In the genomic region with DNA sequence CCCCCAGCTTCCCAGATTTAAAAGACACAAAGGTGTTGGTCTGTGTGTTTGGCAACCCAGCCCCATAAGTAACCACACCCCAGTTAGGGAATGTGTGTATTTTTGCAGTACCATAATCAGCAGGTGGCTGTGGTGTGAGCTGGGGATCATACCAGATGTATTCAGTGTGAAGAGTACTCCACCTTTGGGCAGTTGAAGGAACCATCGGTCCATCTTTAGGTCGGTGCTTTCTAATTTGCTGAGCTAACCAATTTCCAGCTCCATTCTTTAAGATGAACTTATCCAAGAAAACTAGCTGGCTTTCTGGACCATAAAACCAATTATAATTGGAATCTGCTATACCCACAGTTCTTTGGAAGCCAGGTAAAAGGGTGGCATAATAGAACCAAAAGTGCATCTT, we compare ENCODE assay signal across 13 cellular contexts. TPM values are rescaled to one million over a fixed set of nuclear protein-coding genes. Genes with fewer than 3 reads are reported as not detected.
DNase-seq lines count a peak whose midpoint lies in the region; ATAC-seq and TF ChIP-seq lines count a peak whose summit lies in the region.
"Had no signal": no experiment of that assay in that cellular context is flagged by ENCODE, and none has a peak within 500 bp of the region (broad histone marks: within the 10 kb centered on the region; RNA-seq: fewer than 3 reads in every experiment).

No MANE protein-coding gene starts in this region.

- H3K4me1 Mint-ChIP-seq in activated CD4-positive, alpha-beta T cell treated with anti-CD3 and anti-CD28 coated beads for 36 hours: peaks cover 16% of the 10 kb centered on the region

- H3K4me3 ChIP-seq in Panc1 (ENCODE audit: low read depth in 2 of 2, low read length in 2 of 2): no peak overlapping the region
- H3K4me3 ChIP-seq: BLaER1 treated with 17β-estradiol and CSF1 and Interleukin-3, amounts not matched to agents 10 nM and 100 nM; Peyer's patch; skin epidermis had no signal

- peak; percentile 14; the same call in 1 of the 2 replicates for TF ChIP-seq CTCF in Panc1 (IDR thresholded peaks at IDR 0.05)

- peaks cover 5% of the 10 kb centered on the region; the same call in 1 of the 2 replicates for H3K4me1 ChIP-seq in Panc1 (ENCODE audit: control insufficient read depth, insufficient read depth, low read length)

- DNase-seq in activated CD4-positive, alpha-beta T cell treated with anti-CD3 and anti-CD28 coated beads for 36 hours: peak; percentile 4
- DNase-seq in activated CD4-positive, alpha-beta T cell treated with anti-CD3 and anti-CD28 coated beads for 1 hour: no peak
- no peak for DNase-seq in Panc1 (ENCODE audit: low read depth, low spot score)
- DNase-seq in erythroblast (lab: John Stamatoyannopoulos, UW): peak; percentile 22 to 25
- DNase-seq in substantia nigra (lab: John Stamatoyannopoulos, UW): no peak
- no peak for DNase-seq in SIG-M5 treated with dmso at 0.1 percent for 504 hours (lab: John Stamatoyannopoulos, UW; ENCODE audit: unreplicated experiment)
- DNase-seq in left ventricle myocardium superior: no peak
- DNase-seq: NCI-H1436, Peyer's patch had no signal

- no peak overlapping the region for H3K4me3 Mint-ChIP-seq in activated CD4-positive, alpha-beta T cell treated with anti-CD3 and anti-CD28 coated beads for 36 hours

- no peaks in the 10 kb centered on the region for H3K9me3 ChIP-seq in Panc1 (ENCODE audit: control insufficient read depth, insufficient read depth, low read depth, low read length)
- H3K9me3 ChIP-seq: Peyer's patch had no signal

- no peaks in the 10 kb centered on the region for H3K36me3 ChIP-seq in Panc1 (ENCODE audit: control insufficient read depth, insufficient read depth, low read length)
- H3K36me3 ChIP-seq: BLaER1 treated with 17β-estradiol and CSF1 and Interleukin-3, amounts not matched to agents 10 nM and 100 nM; Peyer's patch had no signal

- intact Hi-C loops in activated CD4-positive, alpha-beta T cell treated with anti-CD3 and anti-CD28 coated beads for 36 hours (cut with DNase I, micrococcal nuclease): loop anchor here in 1 of 2 experiments (10.0 kb wide), 1 partner anchor 1202 kb away; a partner anchor contains a TSS
- intact Hi-C loops in Panc1 (cut with micrococcal nuclease; ENCODE audit: unreplicated experiment): loop anchor here (1.0 to 10.0 kb wide), 2 partner anchors 296 to 1152 kb away; no protein-coding TSS in a partner anchor
- intact Hi-C loops in left ventricle myocardium superior (cut with micrococcal nuclease): no loop called here

- in situ Hi-C loops in Panc1 (cut with HindIII; ENCODE audit: low pct_unique_long_range_greater_than_20kb, low sequenced_read_pairs): no loop called here

- BruUV-seq in Panc1 (replicated peaks; lab: Mats Ljungman, UMichigan): no TSS peak

- H3K27ac Mint-ChIP-seq in activated CD4-positive, alpha-beta T cell treated with anti-CD3 and anti-CD28 coated beads for 36 hours: no peak overlapping the region
- H3K27ac Mint-ChIP-seq: activated T-helper 2 cell treated with anti-CD3 and anti-CD28 coated beads, Interferon-gamma antibody, Interleukin-2, Interleukin-4, amounts not matched to agents 10 μg/mL and 5 μg/mL and 100 μg/mL, durations not matched to agents 14 hours and 24 hours and 36 hours had no signal

- POLR2A ChIA-PET in activated CD4-positive, alpha-beta T cell treated with anti-CD3 and anti-CD28 coated beads for 36 hours (lab: Charles Lee): no interaction called here
- POLR2A ChIA-PET in Panc1 (lab: Charles Lee): no interaction called here

- CTCF ChIA-PET in activated CD4-positive, alpha-beta T cell treated with anti-CD3 and anti-CD28 coated beads for 36 hours (lab: Charles Lee): no interaction called here
- CTCF ChIA-PET in Panc1 (lab: Charles Lee): no interaction called here

- H3K27me3 Mint-ChIP-seq in activated CD4-positive, alpha-beta T cell treated with anti-CD3 and anti-CD28 coated beads for 36 hours: peaks cover 10% of the 10 kb centered on the region

- no peak overlapping the region for H3K27ac ChIP-seq in Panc1 (ENCODE audit: low read length)
- peak overlapping the region; percentile 58 for H3K27ac ChIP-seq in substantia nigra (ENCODE audit: low read depth, low read length, poor library complexity, severe bottlenecking)
- H3K27ac ChIP-seq: BLaER1 treated with 17β-estradiol and CSF1 and Interleukin-3, amounts not matched to agents 10 nM and 100 nM; Peyer's patch; skin epidermis had no signal

- TF ChIP-seq POLR2A in erythroblast (IDR thresholded peaks at IDR 0.05; ENCODE audit: low read length): no peak

- no peaks in the 10 kb centered on the region for H3K9me3 Mint-ChIP-seq in activated CD4-positive, alpha-beta T cell treated with anti-CD3 and anti-CD28 coated beads for 36 hours (ENCODE audit: low read depth)
- H3K9me3 Mint-ChIP-seq: activated T-helper 2 cell treated with anti-CD3 and anti-CD28 coated beads, Interferon-gamma antibody, Interleukin-2, Interleukin-4, amounts not matched to agents 10 μg/mL and 5 μg/mL and 100 μg/mL, durations not matched to agents 14 hours and 24 hours and 36 hours had no signal

- ATAC-seq in activated CD4-positive, alpha-beta T cell treated with anti-CD3 and anti-CD28 coated beads for 36 hours: no peak
- ATAC-seq in Panc1 (no peak), left ventricle myocardium superior (no peak), HG03025 (IDR thresholded peaks at IDR 0.05; ENCODE audit: low FRiP score, unreplicated experiment) (no peak)

- no peaks in the 10 kb centered on the region for H3K36me3 Mint-ChIP-seq in activated CD4-positive, alpha-beta T cell treated with anti-CD3 and anti-CD28 coated beads for 36 hours (ENCODE audit: low read depth)

- no peaks in the 10 kb centered on the region for H3K27me3 ChIP-seq in Panc1 (ENCODE audit: control insufficient read depth, insufficient read depth, low read length)
- H3K27me3 ChIP-seq: Peyer's patch had no signal

RNA-seq across cellular contexts. Expression of a gene that starts 3.2 kb away (rescaled TPM):
- total RNA-seq in activated CD4-positive, alpha-beta T cell treated with anti-CD3 and anti-CD28 coated beads for 36 hours: under 1 TPM; 0.04 to 0.09 TPM
- total RNA-seq in Panc1 (2021; ENCODE audit: unreplicated experiment): 6.8 TPM
- polyA plus RNA-seq in Panc1 (2012; ENCODE audit: insufficient read length): 1.7 TPM
- total RNA-seq in left ventricle myocardium superior: 2.2 TPM

Comparison
In these comparisons a context has a peak if more than half of its experiments do, and no peak if none do; other contexts are left out.
1. DNase-seq: peak in activated CD4-positive, alpha-beta T cell treated with anti-CD3 and anti-CD28 coated beads for 36 hours (single experiment) and erythroblast (2 of 2); none in activated CD4-positive, alpha-beta T cell treated with anti-CD3 and anti-CD28 coated beads for 1 hour (single experiment), Panc1 (single experiment), substantia nigra (0 of 49), SIG-M5 treated with dmso at 0.1 percent for 504 hours (single experiment) and left ventricle myocardium superior (single experiment).